ENCODE assay signal across 8 cellular contexts in the genomic region with DNA sequence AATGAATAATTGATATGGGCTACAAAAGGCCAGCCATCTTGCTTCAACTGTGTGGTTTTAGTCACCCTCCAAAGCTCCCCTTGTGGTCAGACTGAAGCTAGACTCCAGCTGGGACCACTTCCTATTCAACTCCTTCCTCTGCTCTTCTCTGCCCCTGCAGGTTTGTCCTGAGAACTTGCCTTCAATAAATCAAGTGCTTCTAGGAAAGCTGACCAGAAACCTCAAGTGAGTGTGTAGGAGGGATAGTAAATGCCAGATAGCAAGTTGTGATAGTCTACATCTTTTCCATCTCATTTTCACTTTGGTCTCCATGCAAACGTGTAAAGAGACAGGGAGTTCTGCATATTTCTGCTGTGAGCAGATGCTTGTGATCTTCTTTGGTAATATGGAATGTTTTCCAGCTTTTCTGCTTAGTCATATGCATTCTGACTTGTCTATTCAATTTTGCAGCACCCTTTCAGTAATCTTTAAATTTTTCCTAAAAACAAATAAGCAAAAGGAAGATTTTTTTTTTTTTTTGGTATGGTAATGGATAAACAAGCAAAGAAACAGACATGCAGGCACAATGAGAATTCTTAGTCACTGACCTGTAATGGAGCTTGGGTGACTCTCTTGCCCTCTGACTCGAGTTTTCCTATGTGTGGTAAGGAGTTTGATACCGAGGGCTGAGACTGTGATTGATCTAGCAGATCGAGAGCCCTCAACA.
DNase-seq lines count a peak whose midpoint lies in the region; ATAC-seq, FAIRE-seq and TF ChIP-seq lines count a peak whose summit lies in the region.

No MANE protein-coding gene starts in this region.

- H3K4me1 ChIP-seq in endothelial cell of umbilical vein (ENCODE audit: control insufficient read depth, extremely low read depth, insufficient read depth, low read length) (no peaks in the 10 kb centered on the region), smooth muscle cell (ENCODE audit: low read depth) (no peaks in the 10 kb centered on the region)

- H3K36me3 ChIP-seq in endothelial cell of umbilical vein (ENCODE audit: control insufficient read depth in 2 of 2, extremely low read depth in 1 of 2, insufficient read depth in 2 of 2, low read length in 2 of 2) (no peaks in the 10 kb centered on the region), smooth muscle cell (ENCODE audit: low read depth) (no peaks in the 10 kb centered on the region)

- intact Hi-C loops in endothelial cell of umbilical vein (cut with micrococcal nuclease), result no loop called here

- BruUV-seq in endothelial cell of umbilical vein (replicated peaks; lab: Mats Ljungman, UMichigan), result no TSS peak

- DNase-seq in DMS153 (lab: John Stamatoyannopoulos, UW) (peak; percentile 23), DMS153 treated with DMSO at 0.1 percent for 48 hours (lab: John Stamatoyannopoulos, UW; ENCODE audit: unreplicated experiment) (no peak), NCI-H82 (lab: John Stamatoyannopoulos, UW) (peak; percentile 76), endothelial cell of umbilical vein (ENCODE audit: low read depth, low spot score) (peak; percentile 36), smooth muscle cell (lab: John Stamatoyannopoulos, UW; ENCODE audit: unreplicated experiment) (no peak), hypothalamus (lab: John Stamatoyannopoulos, UW) (no peak)
- DNase-seq in central memory CD4-positive, alpha-beta T cell, result no peak

- no peaks in the 10 kb centered on the region for H3K9me1 ChIP-seq in endothelial cell of umbilical vein (replicated peaks; ENCODE audit: control insufficient read depth, extremely low read depth, insufficient read depth, low read length)

- H3K27ac ChIP-seq in endothelial cell of umbilical vein (ENCODE audit: insufficient read depth, low read depth, low read length) (no peak overlapping the region), smooth muscle cell (ENCODE audit: low read depth) (peak overlapping the region; percentile 86)

- no peak for TF ChIP-seq POLR2A in endothelial cell of umbilical vein (IDR thresholded peaks at IDR 0.05; ENCODE audit: low read depth, low read length)

- WGBS in smooth muscle cell (ENCODE audit: low lambda C conversion rate), result 12% methylated on average over 4 of the region's 4 CpGs

- no peak overlapping the region for H3K9ac ChIP-seq in endothelial cell of umbilical vein (replicated peaks; ENCODE audit: extremely low read depth, insufficient read depth, low read length)
- peak overlapping the region; percentile 53 for H3K9ac ChIP-seq in smooth muscle cell (ENCODE audit: low read depth)

- H3F3A ChIP-seq in smooth muscle cell (ENCODE audit: low read depth), result no peaks in the 10 kb centered on the region

- H3K27me3 ChIP-seq in endothelial cell of umbilical vein (ENCODE audit: control insufficient read depth in 2 of 2, insufficient read depth in 2 of 2, low read length in 2 of 2), result peaks cover 0 to 2% of the 10 kb centered on the region in 2 experiments
- no peaks in the 10 kb centered on the region for H3K27me3 ChIP-seq in smooth muscle cell (ENCODE audit: low read depth)

- POLR2A ChIA-PET in endothelial cell of umbilical vein (lab: Charles Lee), result no interaction called here

- no peak overlapping the region for H3K4me3 ChIP-seq in endothelial cell of umbilical vein (replicated peaks in 1 of 3; ENCODE audit: insufficient read depth in 1 of 3, low read depth in 1 of 3, low read length in 3 of 3)
- H3K4me3 ChIP-seq in smooth muscle cell, result no peak overlapping the region

- CTCF ChIA-PET in endothelial cell of umbilical vein (lab: Charles Lee), result interaction anchor here (0.8 to 1.2 kb wide), 5 partner anchors 9 to 38 kb away, joined by 3 to 4 read pairs (median 3); no protein-coding TSS in a partner anchor

- no peaks in the 10 kb centered on the region for H3K9me3 ChIP-seq in endothelial cell of umbilical vein (replicated peaks; ENCODE audit: control insufficient read depth, insufficient read depth, low read length)
- no peaks in the 10 kb centered on the region for H3K9me3 ChIP-seq in smooth muscle cell (replicated peaks; ENCODE audit: low read depth)

- FAIRE-seq in endothelial cell of umbilical vein (lab: Jason Lieb, UNC), result no peak

- TF ChIP-seq CTCF in endothelial cell of umbilical vein (IDR thresholded peaks at IDR 0.05; ENCODE audit: extremely low read depth in 1 of 2, insufficient read depth in 1 of 2, low read depth in 1 of 2, low read length in 2 of 2) (peak; percentile 43 to 49), smooth muscle cell (IDR thresholded peaks at IDR 0.05; ENCODE audit: borderline replicate concordance, insufficient read depth, poor library complexity, severe bottlenecking) (peak; percentile 48)

- no peak for ATAC-seq in HG03095 (IDR thresholded peaks at IDR 0.05; ENCODE audit: unreplicated experiment)

- H3K79me2 ChIP-seq in endothelial cell of umbilical vein (ENCODE audit: control insufficient read depth, insufficient read depth, low read length) (no peaks in the 10 kb centered on the region), smooth muscle cell (ENCODE audit: low read depth) (no peaks in the 10 kb centered on the region)

- H2AFZ ChIP-seq in endothelial cell of umbilical vein (ENCODE audit: low read depth, low read length), result no peak overlapping the region
- peak overlapping the region; percentile 17 for H2AFZ ChIP-seq in smooth muscle cell (ENCODE audit: low read depth)

- H4K20me1 ChIP-seq in endothelial cell of umbilical vein (replicated peaks; ENCODE audit: control insufficient read depth, extremely low read depth, insufficient read depth, low read length), result no peaks in the 10 kb centered on the region
- H4K20me1 ChIP-seq in smooth muscle cell (ENCODE audit: low read depth), result no peaks in the 10 kb centered on the region

- dilution Hi-C loops in endothelial cell of umbilical vein (cut with MboI; ENCODE audit: extremely low pct_ligation_motif_present, low sequenced_read_pairs), result no loop called here

- H3K4me2 ChIP-seq in endothelial cell of umbilical vein (ENCODE audit: insufficient read depth, low read length), result no peak overlapping the region
- H3K4me2 ChIP-seq in smooth muscle cell, result peak overlapping the region; percentile 34

TF ChIP-seq in endothelial cell of umbilical vein, 7 proteins besides CTCF, POLR2A, EP300 and RAD21:
- no peak for TF ChIP-seq GATA2 (IDR thresholded peaks at IDR 0.05; ENCODE audit: insufficient read depth, insufficient read length, low read depth, low read length)
- no peak for TF ChIP-seq MYC (IDR thresholded peaks at IDR 0.05; ENCODE audit: low read depth, low read length)
- TF ChIP-seq POLR2AphosphoS5 (IDR thresholded peaks at IDR 0.05; ENCODE audit: insufficient read depth, low read depth, low read length), result no peak
- TF ChIP-seq EZH2 (IDR thresholded peaks at IDR 0.05; ENCODE audit: borderline replicate concordance, low read depth, low read length, severe bottlenecking), result no peak
- TF ChIP-seq, protein P1, sequence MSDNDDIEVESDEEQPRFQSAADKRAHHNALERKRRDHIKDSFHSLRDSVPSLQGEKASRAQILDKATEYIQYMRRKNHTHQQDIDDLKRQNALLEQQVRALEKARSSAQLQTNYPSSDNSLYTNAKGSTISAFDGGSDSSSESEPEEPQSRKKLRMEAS (IDR thresholded peaks at IDR 0.05; ENCODE audit: insufficient read depth, insufficient read length), result no peak
- no peak for TF ChIP-seq FOS (IDR thresholded peaks at IDR 0.05; ENCODE audit: borderline replicate concordance, insufficient read depth, low read length)
- no peak for TF ChIP-seq JUN (IDR thresholded peaks at IDR 0.05; ENCODE audit: borderline replicate concordance, insufficient read depth, insufficient read length, low read depth)

Comparison
In these comparisons a context has a peak if more than half of its experiments do, and no peak if none do; other contexts are left out.
1. DNase-seq: peak in DMS153 (single experiment), NCI-H82 (single experiment) and endothelial cell of umbilical vein (single experiment); none in DMS153 treated with DMSO at 0.1 percent for 48 hours (single experiment), smooth muscle cell (single experiment), central memory CD4-positive, alpha-beta T cell (single experiment) and hypothalamus (0 of 51).